ENCODE assay signal across 9 cellular contexts in genomic region chr12:4997939-4998338, GRCh38. TPM values are rescaled to one million over a fixed set of nuclear protein-coding genes. Genes with fewer than 3 reads are reported as not detected.
DNase-seq lines count a peak whose midpoint lies in the region; ATAC-seq and TF ChIP-seq lines count a peak whose summit lies in the region.
"Had no signal": no experiment of that assay in that cellular context is flagged by ENCODE, and none has a peak within 500 bp of the region (broad histone marks: within the 10 kb centered on the region; RNA-seq: fewer than 3 reads in every experiment).

No MANE protein-coding gene starts in this region.

- no peaks in the 10 kb centered on the region for H3K36me3 ChIP-seq in SK-N-SH (replicated peaks in 1 of 2; ENCODE audit: control insufficient read depth in 1 of 2, insufficient read depth in 2 of 2, low read length in 1 of 2)
- H3K36me3 ChIP-seq: upper lobe of left lung had no signal

- TF ChIP-seq CTCF in SK-N-SH (IDR thresholded peaks at IDR 0.05), result no peak
- no peak for TF ChIP-seq CTCF in fibroblast of the aortic adventitia (IDR thresholded peaks at IDR 0.05; ENCODE audit: insufficient read depth, low read length)

- peak in 1 of 2 experiments; percentile 80; a peak in 2 of 4 replicates for TF ChIP-seq EP300 in SK-N-SH (IDR thresholded peaks at IDR 0.05; ENCODE audit: borderline replicate concordance in 1 of 2, low read depth in 1 of 2, low read length in 1 of 2)

- H3K4me3 ChIP-seq in SK-N-SH (ENCODE audit: low read depth in 2 of 2, low read length in 1 of 2) (no peak overlapping the region), fibroblast of the aortic adventitia (ENCODE audit: low read depth, low read length) (no peak overlapping the region)
- H3K4me3 ChIP-seq: upper lobe of left lung had no signal

- DNase-seq in GM04503 (ENCODE audit: low read depth), result peak; percentile 89
- no peak for DNase-seq in SK-N-SH
- DNase-seq in fibroblast of the aortic adventitia (ENCODE audit: low read depth), result peak; percentile 94
- DNase-seq in renal cortical epithelial cell (ENCODE audit: low read depth), result peak; percentile 73
- no peak for DNase-seq in NCI-H2029 treated with DMSO at 0.1 percent for 48 hours (lab: John Stamatoyannopoulos, UW)
- DNase-seq in NCI-H510A (lab: John Stamatoyannopoulos, UW), result no peak

- no peaks in the 10 kb centered on the region for H3K9me3 ChIP-seq in SK-N-SH
- H3K9me3 ChIP-seq: upper lobe of left lung had no signal

- H2AFZ ChIP-seq in SK-N-SH (ENCODE audit: low read depth), result peak overlapping the region; percentile 52; the same call in 1 of the 2 replicates

- POLR2A ChIA-PET in SK-N-SH (lab: Yijun Ruan, JAX), result no interaction called here

- H3K9ac ChIP-seq in SK-N-SH, result no peak overlapping the region; the same call in 1 of the 2 replicates

- no peaks in the 10 kb centered on the region for H3K9me2 ChIP-seq in SK-N-SH

- H3F3A ChIP-seq in SK-N-SH (replicated peaks; ENCODE audit: insufficient read depth), result peaks cover 5% of the 10 kb centered on the region

- ATAC-seq in GM21786 (IDR thresholded peaks at IDR 0.05; ENCODE audit: unreplicated experiment) (no peak), GM19467 (IDR thresholded peaks at IDR 0.05; ENCODE audit: unreplicated experiment) (no peak)

- peaks cover 23% of the 10 kb centered on the region; the same call in 1 of the 2 replicates for H3K27me3 ChIP-seq in SK-N-SH (ENCODE audit: insufficient read depth)
- H3K27me3 ChIP-seq: upper lobe of left lung had no signal

- peak overlapping the region in 1 of 2 experiments; percentile 81; a peak in 2 of 4 replicates for H3K27ac ChIP-seq in SK-N-SH (ENCODE audit: low read depth in 2 of 2, low read length in 1 of 2)
- H3K27ac ChIP-seq: upper lobe of left lung had no signal

- no peaks in the 10 kb centered on the region for H4K20me1 ChIP-seq in SK-N-SH (ENCODE audit: insufficient read depth)

- CTCF ChIA-PET in SK-N-SH (lab: Yijun Ruan, JAX), result interaction anchor here (0.9 to 1.8 kb wide), 2 partner anchors 24 to 1087 kb away, joined by 3 to 5 read pairs; no protein-coding TSS in a partner anchor

- no peak for TF ChIP-seq RAD21 in SK-N-SH (IDR thresholded peaks at IDR 0.05; ENCODE audit: low read length)

- H3K79me2 ChIP-seq in SK-N-SH (ENCODE audit: insufficient read depth), result no peaks in the 10 kb centered on the region

- H3K4me1 ChIP-seq in SK-N-SH (ENCODE audit: control insufficient read depth in 1 of 2, insufficient read depth in 2 of 2, low read depth in 1 of 2, low read length in 1 of 2), result peaks cover 0 to 9% of the 10 kb centered on the region in 2 experiments; a peak in 1 of 4 replicates
- H3K4me1 ChIP-seq: upper lobe of left lung had no signal

- peak overlapping the region; percentile 69 for H3K4me2 ChIP-seq in SK-N-SH

- under 1% methylated on average over 7 of the region's 7 CpGs for WGBS in SK-N-SH (ENCODE audit: low lambda C conversion rate)

TF ChIP-seq in SK-N-SH, 30 proteins besides CTCF, POLR2A, EP300 and RAD21 (continues in another document):
- TF ChIP-seq IRF3 (IDR thresholded peaks at IDR 0.05; ENCODE audit: low read depth, low read length), result no peak
- 0 out of 2 replicates have a peak, but pooled peaks have one; percentile 30 for TF ChIP-seq FOXM1 (IDR thresholded peaks at IDR 0.05; ENCODE audit: low read depth)
- TF ChIP-seq PBX3 (IDR thresholded peaks at IDR 0.05), result peak; percentile 84
- peak; percentile 67; the same call in 1 of the 2 replicates for TF ChIP-seq RXRA (IDR thresholded peaks at IDR 0.05; ENCODE audit: borderline replicate concordance, low read depth)
- TF ChIP-seq GATA2 (CRISPR knock-in tag; IDR thresholded peaks at IDR 0.05), result no peak
- TF ChIP-seq FOSL2 (IDR thresholded peaks at IDR 0.05; ENCODE audit: borderline replicate concordance, low read depth), result peak; percentile 96
- no peak for TF ChIP-seq USF2 (IDR thresholded peaks at IDR 0.05; ENCODE audit: borderline replicate concordance, low read depth, low read length)
- no peak for TF ChIP-seq RCOR1 (IDR thresholded peaks at IDR 0.05; ENCODE audit: low read length)
- peak; percentile 82 for TF ChIP-seq NFIC (IDR thresholded peaks at IDR 0.05; ENCODE audit: borderline replicate concordance)
- no peak for TF ChIP-seq ELF1 (IDR thresholded peaks at IDR 0.05)
- no peak for TF ChIP-seq CHD2 (IDR thresholded peaks at IDR 0.05; ENCODE audit: low read length, partially characterized antibody)
- TF ChIP-seq TEAD4 (IDR thresholded peaks at IDR 0.05; ENCODE audit: borderline replicate concordance, insufficient read depth), result no peak
- no peak for TF ChIP-seq SMC3 (IDR thresholded peaks at IDR 0.05; ENCODE audit: low read depth, low read length)
- 0 out of 2 replicates have a peak, but pooled peaks have one; percentile 35 for TF ChIP-seq ZBTB33 (IDR thresholded peaks at IDR 0.05; ENCODE audit: borderline replicate concordance, low read depth)
- TF ChIP-seq JUND (IDR thresholded peaks at IDR 0.05), result peak; percentile 97
- peak; percentile 78 for TF ChIP-seq MAX (IDR thresholded peaks at IDR 0.05; ENCODE audit: low read depth)
- TF ChIP-seq TCF12 (IDR thresholded peaks at IDR 0.05), result peak; percentile 85
- no peak; the same call in 1 of the 2 replicates for TF ChIP-seq YY1 (IDR thresholded peaks at IDR 0.05; ENCODE audit: low read depth)

RNA-seq across cellular contexts. Expression of gene KCNA5, which starts 45.7 kb away (rescaled TPM):
- polyA plus RNA-seq in SK-N-SH (2012; rRNA removed), result not detected in 2 replicates
- polyA plus RNA-seq in SK-N-SH (2012; cell fraction: cytosol; rRNA removed), result not detected in 2 replicates
- polyA plus RNA-seq in SK-N-SH (2012; cell fraction: nucleus; rRNA removed), result not detected in 2 replicates
- total RNA-seq in fibroblast of the aortic adventitia (ENCODE audit: low replicate concordance) (not detected in 2 replicates), renal cortical epithelial cell (not detected in 2 replicates)

Comparison
In these comparisons a context has a peak if more than half of its experiments do, and no peak if none do; other contexts are left out.
1. DNase-seq: peak in GM04503 (single experiment), fibroblast of the aortic adventitia (single experiment) and renal cortical epithelial cell (single experiment); none in SK-N-SH (single experiment), NCI-H2029 treated with DMSO at 0.1 percent for 48 hours (single experiment) and NCI-H510A (single experiment).